ENCODE assay signal across 19 cellular contexts in the genomic region with DNA sequence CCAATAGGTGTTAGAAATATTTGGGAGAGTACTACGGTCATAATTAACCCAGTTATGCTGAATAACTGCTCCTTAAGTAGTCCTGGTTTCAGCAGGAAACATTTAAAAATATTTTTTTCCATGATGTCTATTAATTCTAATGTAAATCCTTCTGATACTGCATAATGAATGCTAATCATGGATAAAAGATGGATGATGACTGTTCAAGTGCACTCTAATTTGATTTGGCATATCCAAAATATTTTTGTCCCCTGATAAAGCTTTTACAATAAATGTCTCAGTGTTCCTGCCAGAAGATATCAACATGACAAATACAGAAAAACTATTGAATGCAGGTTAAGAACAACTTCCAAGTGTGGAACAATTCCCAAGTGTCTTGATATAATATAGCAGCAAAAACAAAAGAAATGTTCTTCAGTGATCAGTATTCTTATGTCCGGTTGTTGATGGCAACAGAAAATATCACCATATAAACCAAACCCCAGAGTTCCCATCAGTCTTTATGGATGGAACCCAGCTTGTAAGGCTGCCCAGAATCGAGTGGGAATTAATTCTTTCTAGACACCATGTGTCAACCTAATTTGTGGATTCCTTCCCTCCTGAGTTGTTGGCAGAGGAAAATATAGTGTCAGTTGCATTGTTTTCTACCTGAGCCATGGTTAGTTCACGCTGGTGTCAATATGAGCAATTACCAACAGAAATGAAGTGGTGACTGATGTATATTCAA.
"Had no signal": no experiment of that assay in that cellular context is flagged by ENCODE, and none has a peak within 500 bp of the region (broad histone marks: within the 10 kb centered on the region; RNA-seq: fewer than 3 reads in every experiment).

No MANE protein-coding gene starts in this region.

- DNase-seq: KBM-7; MV-4-11; NCI-H1048; NCI-H1105; NCI-H1417; NCI-H1436 treated with DMSO at 0.1 percent for 48 hours; NCI-H1694; NCI-H187 treated with DMSO at 0.1 percent for 48 hours; NCI-H2081; NCI-H2107; NCI-H2227 treated with DMSO at 0.1 percent for 48 hours; NCI-H510A treated with DMSO at 0.1 percent for 48 hours; NCI-H526; NCI-H748 treated with DMSO at 0.1 percent for 48 hours; NK-92 treated with Interleukin-12 subunit alpha and Interleukin-12 subunit beta, amount 100 ng/mL, for 24 hours; PC-3; SHP77 had no signal

- H3K27ac ChIP-seq: RWPE1 had no signal

- ATAC-seq: Panc1, PC-3 had no signal
